Comparison of ENCODE assay signal across 24 cellular contexts in genomic region chr15:85025516-85026279, GRCh38. TPM values are rescaled to one million over a fixed set of nuclear protein-coding genes. Genes with fewer than 3 reads are reported as not detected.
DNase-seq lines count a peak whose midpoint lies in the region; ATAC-seq, FAIRE-seq and TF ChIP-seq lines count a peak whose summit lies in the region.
"Had no signal": no experiment of that assay in that cellular context is flagged by ENCODE, and none has a peak within 500 bp of the region (broad histone marks: within the 10 kb centered on the region; RNA-seq: fewer than 3 reads in every experiment).

No MANE protein-coding gene starts in this region.

- H3K4me1 ChIP-seq in right atrium auricular region: peaks cover 5 to 49% of the 10 kb centered on the region in 2 donors
- peaks cover 38 to 59% of the 10 kb centered on the region in 2 donors for H3K4me1 ChIP-seq in kidney (ENCODE audit: control insufficient read depth in 1 of 2, insufficient read depth in 1 of 2, low read depth in 1 of 2, low read length in 2 of 2)
- H3K4me1 ChIP-seq in vagina: peaks cover 43% of the 10 kb centered on the region

- H3K27ac ChIP-seq in right atrium auricular region (peak overlapping the region; percentile 22 to 38), kidney (ENCODE audit: low read depth in 2 of 2, low read length in 2 of 2) (peak overlapping the region; percentile 36 to 88), vagina (peak overlapping the region; percentile 13)
- H3K27ac ChIP-seq: brain microvascular endothelial cell, HL-60, SJSA1 had no signal

- peaks cover 39% of the 10 kb centered on the region for H3K4me1 Mint-ChIP-seq in osteocyte (ENCODE audit: unreplicated experiment)
- H3K4me1 Mint-ChIP-seq in activated CD4-positive, alpha-beta T cell treated with anti-CD3 and anti-CD28 coated beads, Interleukin-2, amount 10 ng/mL, durations not matched to agents 7 days and 5 days: peaks cover 43% of the 10 kb centered on the region

- H3K4me3 Mint-ChIP-seq in osteocyte (ENCODE audit: unreplicated experiment): no peak overlapping the region
- H3K4me3 Mint-ChIP-seq in activated CD4-positive, alpha-beta T cell treated with anti-CD3 and anti-CD28 coated beads, Interleukin-2, amount 10 ng/mL, durations not matched to agents 7 days and 5 days: no peak overlapping the region
- H3K4me3 Mint-ChIP-seq: activated CD8-positive, alpha-beta memory T cell treated with anti-CD3 and anti-CD28 coated beads, Interleukin-2, amount 10 ng/mL, durations not matched to agents 7 days and 5 days; activated naive CD8-positive, alpha-beta T cell treated with anti-CD3 and anti-CD28 coated beads for 36 hours; dendritic cell treated with granulocyte-macrophage colony-stimulating factor and Interleukin-4, amounts not matched to agents 40 ng/mL and 50 ng/mL, for 4 days; natural killer cell; stimulated activated naive CD8-positive, alpha-beta T cell treated with anti-CD3 and anti-CD28 coated beads, Interleukin-15, Interleukin-2, amounts not matched to agents 100 ng/mL and 50 ng/mL, for 24 hours had no signal

- DNase-seq in right atrium auricular region (ENCODE audit: low spot score): no peak
- no peak for DNase-seq in left cardiac atrium
- no peak for DNase-seq in kidney
- DNase-seq in osteocyte (ENCODE audit: extremely low spot score, unreplicated experiment): no peak
- DNase-seq in vagina (ENCODE audit: extremely low spot score in 2 of 2): no peak
- no peak for DNase-seq in activated CD4-positive, alpha-beta T cell treated with anti-CD3 and anti-CD28 coated beads, Interleukin-2, amount 10 ng/mL, durations not matched to agents 7 days and 5 days
- DNase-seq in NCI-H524 (lab: John Stamatoyannopoulos, UW): no peak
- no peak for DNase-seq in ecto neural progenitor cell (ENCODE audit: low spot score)
- DNase-seq: activated CD4-positive, alpha-beta T cell treated with anti-CD3 and anti-CD28 coated beads for 4 hours; activated CD8-positive, alpha-beta memory T cell treated with anti-CD3 and anti-CD28 coated beads, Interleukin-2, amount 10 ng/mL, durations not matched to agents 7 days and 5 days; activated naive CD8-positive, alpha-beta T cell treated with anti-CD3 and anti-CD28 coated beads for 36 hours; brain microvascular endothelial cell; IMR-90; MG63; natural killer cell; NCI-H1694 treated with DMSO at 0.1 percent for 48 hours; NCI-H226; posterior cingulate gyrus; stimulated activated CD4-positive, alpha-beta T cell treated with anti-CD3 and anti-CD28 coated beads, Interleukin-2, amount 100 ng/mL, for 48 hours had no signal

- POLR2A ChIA-PET in activated CD4-positive, alpha-beta T cell treated with anti-CD3 and anti-CD28 coated beads, Interleukin-2, amount 10 ng/mL, durations not matched to agents 7 days and 5 days (lab: Charles Lee): no interaction called here

- H3K4me3 ChIP-seq in right atrium auricular region (no peak overlapping the region), kidney (ENCODE audit: low read length in 2 of 2) (peak overlapping the region; percentile 4 to 28), vagina (no peak overlapping the region)
- H3K4me3 ChIP-seq: MG63, SJSA1, smooth muscle cell had no signal

- intact Hi-C loops in left cardiac atrium (cut with DNase I): no loop called here
- intact Hi-C loops in kidney (cut with DNase I): no loop called here
- intact Hi-C loops in vagina (cut with DNase I): no loop called here

- CTCF ChIA-PET in activated CD4-positive, alpha-beta T cell treated with anti-CD3 and anti-CD28 coated beads, Interleukin-2, amount 10 ng/mL, durations not matched to agents 7 days and 5 days (lab: Charles Lee): no interaction called here

- no peaks in the 10 kb centered on the region for H3K9me3 Mint-ChIP-seq in osteocyte (ENCODE audit: unreplicated experiment)
- no peaks in the 10 kb centered on the region for H3K9me3 Mint-ChIP-seq in activated CD4-positive, alpha-beta T cell treated with anti-CD3 and anti-CD28 coated beads, Interleukin-2, amount 10 ng/mL, durations not matched to agents 7 days and 5 days
- H3K9me3 Mint-ChIP-seq: activated naive CD8-positive, alpha-beta T cell treated with anti-CD3 and anti-CD28 coated beads for 36 hours; dendritic cell treated with granulocyte-macrophage colony-stimulating factor and Interleukin-4, amounts not matched to agents 40 ng/mL and 50 ng/mL, for 4 days; natural killer cell; stimulated activated naive CD8-positive, alpha-beta T cell treated with anti-CD3 and anti-CD28 coated beads, Interleukin-15, Interleukin-2, amounts not matched to agents 100 ng/mL and 50 ng/mL, for 24 hours had no signal

- TF ChIP-seq CTCF in right atrium auricular region (IDR thresholded peaks at IDR 0.05) (no peak), kidney (IDR thresholded peaks at IDR 0.05; ENCODE audit: borderline replicate concordance, extremely low read depth, insufficient read depth) (no peak), osteocyte (IDR thresholded peaks at IDR 0.05) (no peak), vagina (IDR thresholded peaks at IDR 0.05) (no peak)

- H3K27me3 ChIP-seq in right atrium auricular region (no peaks in the 10 kb centered on the region), vagina (no peaks in the 10 kb centered on the region)
- H3K27me3 ChIP-seq: brain microvascular endothelial cell, SJSA1 had no signal

- H3K9me3 ChIP-seq in right atrium auricular region (no peaks in the 10 kb centered on the region), kidney (ENCODE audit: control insufficient read depth in 1 of 2, low read length in 2 of 2) (no peaks in the 10 kb centered on the region), vagina (no peaks in the 10 kb centered on the region)
- H3K9me3 ChIP-seq: MG63, SJSA1 had no signal

- peak overlapping the region in 1 of 2 donors; percentile 23 for H3K9ac ChIP-seq in kidney (ENCODE audit: low read length in 2 of 2)

- H3K36me3 ChIP-seq in right atrium auricular region (no peaks in the 10 kb centered on the region), kidney (ENCODE audit: control insufficient read depth in 1 of 2, insufficient read depth in 2 of 2, low read length in 2 of 2) (no peaks in the 10 kb centered on the region), vagina (no peaks in the 10 kb centered on the region)
- H3K36me3 ChIP-seq: brain microvascular endothelial cell, MG63, SJSA1 had no signal

- no peaks in the 10 kb centered on the region for H3K27me3 Mint-ChIP-seq in osteocyte (ENCODE audit: unreplicated experiment)
- H3K27me3 Mint-ChIP-seq in activated CD4-positive, alpha-beta T cell treated with anti-CD3 and anti-CD28 coated beads, Interleukin-2, amount 10 ng/mL, durations not matched to agents 7 days and 5 days: no peaks in the 10 kb centered on the region
- H3K27me3 Mint-ChIP-seq: activated CD8-positive, alpha-beta memory T cell treated with anti-CD3 and anti-CD28 coated beads, Interleukin-2, amount 10 ng/mL, durations not matched to agents 7 days and 5 days; activated naive CD8-positive, alpha-beta T cell treated with anti-CD3 and anti-CD28 coated beads for 36 hours; dendritic cell treated with granulocyte-macrophage colony-stimulating factor and Interleukin-4, amounts not matched to agents 40 ng/mL and 50 ng/mL, for 4 days; stimulated activated naive CD8-positive, alpha-beta T cell treated with anti-CD3 and anti-CD28 coated beads, Interleukin-15, Interleukin-2, amounts not matched to agents 100 ng/mL and 50 ng/mL, for 24 hours had no signal

- H3K36me3 Mint-ChIP-seq in osteocyte (ENCODE audit: unreplicated experiment): no peaks in the 10 kb centered on the region
- no peaks in the 10 kb centered on the region for H3K36me3 Mint-ChIP-seq in activated CD4-positive, alpha-beta T cell treated with anti-CD3 and anti-CD28 coated beads, Interleukin-2, amount 10 ng/mL, durations not matched to agents 7 days and 5 days (ENCODE audit: low read depth)
- H3K36me3 Mint-ChIP-seq: natural killer cell had no signal

- H3K27ac Mint-ChIP-seq in osteocyte (ENCODE audit: unreplicated experiment): peak overlapping the region; percentile 48
- no peak overlapping the region for H3K27ac Mint-ChIP-seq in activated CD4-positive, alpha-beta T cell treated with anti-CD3 and anti-CD28 coated beads, Interleukin-2, amount 10 ng/mL, durations not matched to agents 7 days and 5 days
- H3K27ac Mint-ChIP-seq: activated naive CD8-positive, alpha-beta T cell treated with anti-CD3 and anti-CD28 coated beads for 36 hours; dendritic cell treated with granulocyte-macrophage colony-stimulating factor and Interleukin-4, amounts not matched to agents 40 ng/mL and 50 ng/mL, for 4 days; stimulated activated naive CD8-positive, alpha-beta T cell treated with anti-CD3 and anti-CD28 coated beads, Interleukin-15, Interleukin-2, amounts not matched to agents 100 ng/mL and 50 ng/mL, for 24 hours had no signal

- TF ChIP-seq POLR2A in vagina (IDR thresholded peaks at IDR 0.05): no peak

- FAIRE-seq in kidney (lab: Jason Lieb, UNC): no peak

- ATAC-seq in left cardiac atrium: no peak
- ATAC-seq: activated CD8-positive, alpha-beta memory T cell treated with anti-CD3 and anti-CD28 coated beads, Interleukin-2, amount 10 ng/mL, durations not matched to agents 7 days and 5 days had no signal

RNA-seq across cellular contexts. Expression of gene PDE8A, which starts 44.0 kb away (rescaled TPM):
- total RNA-seq in right atrium auricular region (10 to 100 TPM; 19.2 to 23.2 TPM), left cardiac atrium (10 to 100 TPM; 21.1 to 26.3 TPM), kidney (37.5 TPM), osteocyte (23.7 and 24.0 TPM in 2 replicates), vagina (33.9 TPM)
- 20.3 TPM for polyA plus RNA-seq in kidney (ENCODE audit: insufficient read depth, low read depth, low replicate concordance)
- 10 to 100 TPM; 17.0 to 18.2 TPM for total RNA-seq in activated CD4-positive, alpha-beta T cell treated with anti-CD3 and anti-CD28 coated beads, Interleukin-2, amount 10 ng/mL, durations not matched to agents 7 days and 5 days

Comparison
In these comparisons a context has a peak if more than half of its experiments do, and no peak if none do; other contexts are left out.
1. H3K4me3 ChIP-seq: peak in kidney (2 of 2); none in right atrium auricular region (0 of 2) and vagina (0 of 2).
2. Peak in every context shown above with its lines, with median percentiles within 50 percentile points of each other: H3K27ac ChIP-seq.